ENCODE assay signal across 8 cellular contexts in genomic region chr12:121400332-121401139, GRCh38. TPM values are rescaled to one million over a fixed set of nuclear protein-coding genes. Genes with fewer than 3 reads are reported as not detected.
DNase-seq lines count a peak whose midpoint lies in the region; ATAC-seq and TF ChIP-seq lines count a peak whose summit lies in the region.

No MANE protein-coding gene starts in this region.

- H3K4me3 ChIP-seq in CD4-positive, CD25-positive, alpha-beta regulatory T cell (ENCODE audit: low read depth, low read length) = peak overlapping the region; percentile 92
- H3K4me3 ChIP-seq in upper lobe of right lung = peak overlapping the region; percentile 98

- no peaks in the 10 kb centered on the region for H3K27me3 Mint-ChIP-seq in CD4-positive, CD25-positive, alpha-beta regulatory T cell

- H3K36me3 Mint-ChIP-seq in CD4-positive, CD25-positive, alpha-beta regulatory T cell = peaks cover 11% of the 10 kb centered on the region

- H3K27ac Mint-ChIP-seq in CD4-positive, CD25-positive, alpha-beta regulatory T cell = peak overlapping the region; percentile 86 to 99 (median 92)

- H3K4me1 Mint-ChIP-seq in CD4-positive, CD25-positive, alpha-beta regulatory T cell = peaks cover 23 to 60% (median 41%) of the 10 kb centered on the region in 4 donors

- H3K9me3 ChIP-seq in CD4-positive, CD25-positive, alpha-beta regulatory T cell (ENCODE audit: control insufficient read depth in 2 of 2, low read length in 2 of 2) = no peaks in the 10 kb centered on the region
- H3K9me3 ChIP-seq in upper lobe of right lung = no peaks in the 10 kb centered on the region

- H3K4me3 Mint-ChIP-seq in CD4-positive, CD25-positive, alpha-beta regulatory T cell = peak overlapping the region; percentile 86 to 93 (median 92)

- peak; percentile 42 to 88 (median 65) for DNase-seq in CD4-positive, CD25-positive, alpha-beta regulatory T cell
- peak; percentile 27 for DNase-seq in RPMI7951 (ENCODE audit: low read depth)
- DNase-seq in activated naive CD4-positive, alpha-beta T cell (lab: John Stamatoyannopoulos, UW) = peak in 3 of 4 experiments; percentile 46 to 62 (median 48)
- DNase-seq in Right ventricle myocardium superior = peak; percentile 56
- DNase-seq in pons (ENCODE audit: low spot score) = peak; percentile 40
- no peak for DNase-seq in upper lobe of right lung

- H3K27me3 ChIP-seq in CD4-positive, CD25-positive, alpha-beta regulatory T cell (ENCODE audit: control insufficient read depth, insufficient read depth, low read length) = no peaks in the 10 kb centered on the region
- H3K27me3 ChIP-seq in upper lobe of right lung = no peaks in the 10 kb centered on the region

- no peak for TF ChIP-seq CTCF in upper lobe of right lung (IDR thresholded peaks at IDR 0.05)

- peaks cover 40% of the 10 kb centered on the region for H3K4me1 ChIP-seq in CD4-positive, CD25-positive, alpha-beta regulatory T cell (ENCODE audit: control insufficient read depth, insufficient read depth, low read length, poor library complexity, severe bottlenecking)
- H3K4me1 ChIP-seq in upper lobe of right lung = peaks cover 15% of the 10 kb centered on the region

- ATAC-seq in CD4-positive, CD25-positive, alpha-beta regulatory T cell (ENCODE audit: low read depth in 2 of 2) = peak; percentile 59 to 63
- ATAC-seq in GM19372 (IDR thresholded peaks at IDR 0.05; ENCODE audit: low read depth, unreplicated experiment) = peak; percentile 30
- ATAC-seq in HG03460 (IDR thresholded peaks at IDR 0.05; ENCODE audit: unreplicated experiment) = peak; percentile 40
- ATAC-seq in Right ventricle myocardium superior (ENCODE audit: poor library complexity) = peak; percentile 67
- ATAC-seq in upper lobe of right lung = peak; percentile 59

- intact Hi-C loops in Right ventricle myocardium superior (cut with DNase I) = no loop called here
- intact Hi-C loops in upper lobe of right lung (cut with DNase I) = no loop called here

- H3K9me3 Mint-ChIP-seq in CD4-positive, CD25-positive, alpha-beta regulatory T cell = no peaks in the 10 kb centered on the region

- peaks cover 15% of the 10 kb centered on the region for H3K36me3 ChIP-seq in CD4-positive, CD25-positive, alpha-beta regulatory T cell (ENCODE audit: control insufficient read depth, insufficient read depth, low read length)
- peaks cover 14% of the 10 kb centered on the region for H3K36me3 ChIP-seq in upper lobe of right lung

- peak overlapping the region; percentile 95 for H3K27ac ChIP-seq in CD4-positive, CD25-positive, alpha-beta regulatory T cell (ENCODE audit: insufficient read depth, low read length, poor library complexity, severe bottlenecking)
- peak overlapping the region; percentile 94 for H3K27ac ChIP-seq in upper lobe of right lung

RNA-seq across cellular contexts. Expression of gene RNF34, which starts 0.6 kb away (rescaled TPM):
- 59.1 TPM for total RNA-seq in CD4-positive, CD25-positive, alpha-beta regulatory T cell
- 10 to 100 TPM; 68.5 to 84.9 (median 76.8) TPM for polyA plus RNA-seq in CD4-positive, CD25-positive, alpha-beta regulatory T cell
- total RNA-seq in RPMI7951 (2014; rRNA removed; shearing (Covaris generic)) = 51.5 and 62.7 TPM in 2 replicates
- 19.2 TPM for total RNA-seq in Right ventricle myocardium superior
- total RNA-seq in upper lobe of right lung = 29.5 TPM

RNA-seq across cellular contexts. Expression of gene ANAPC5, which starts 48.3 kb away (rescaled TPM):
- 128 TPM for total RNA-seq in CD4-positive, CD25-positive, alpha-beta regulatory T cell
- 100 to 1,000 TPM; 113 to 141 (median 139) TPM for polyA plus RNA-seq in CD4-positive, CD25-positive, alpha-beta regulatory T cell
- total RNA-seq in RPMI7951 (2014; rRNA removed; shearing (Covaris generic)) = 137 and 152 TPM in 2 replicates
- total RNA-seq in Right ventricle myocardium superior (57.4 TPM), upper lobe of right lung (83.8 TPM)
